In the genomic region with DNA sequence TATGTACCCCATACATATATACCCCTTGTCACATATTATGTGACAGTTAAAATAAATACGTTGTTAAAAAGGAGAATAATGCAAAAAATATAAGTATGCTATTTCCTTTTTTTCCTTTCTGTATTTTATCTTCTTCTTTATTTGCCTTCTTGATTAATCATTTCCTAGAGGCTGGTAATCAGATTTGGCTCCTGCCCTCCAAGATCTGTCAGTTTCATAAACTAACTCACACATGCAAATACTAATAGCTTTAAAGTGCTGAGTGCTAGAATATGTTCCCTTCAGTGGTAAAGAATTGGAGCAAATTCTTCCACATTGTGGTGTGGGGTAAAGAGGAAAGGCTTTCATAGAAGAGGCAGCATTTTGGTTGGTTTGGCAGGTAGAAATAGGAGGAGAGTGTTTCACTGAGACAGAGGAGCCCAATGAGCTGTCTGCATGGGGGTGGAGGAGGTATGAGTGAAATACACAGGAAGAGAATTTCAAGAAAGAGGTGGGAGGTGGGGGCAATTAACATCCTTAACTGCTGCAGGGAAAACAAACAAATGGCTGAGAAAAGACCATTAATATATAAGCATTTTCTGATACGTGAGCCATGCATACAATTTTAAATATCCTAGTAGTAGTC, we compare ENCODE assay signal across 23 cellular contexts.
DNase-seq lines count a peak whose midpoint lies in the region; ATAC-seq, FAIRE-seq and TF ChIP-seq lines count a peak whose summit lies in the region.
"Had no signal": no experiment of that assay in that cellular context is flagged by ENCODE, and none has a peak within 500 bp of the region (broad histone marks: within the 10 kb centered on the region; RNA-seq: fewer than 3 reads in every experiment).

No MANE protein-coding gene starts in this region.

- no peaks in the 10 kb centered on the region for H3K79me2 ChIP-seq in hepatocyte

- WGBS in hepatocyte (ENCODE audit: low lambda C conversion rate, missing lambda C conversion rate), result 73% methylated on average over 2 of the region's 2 CpGs

- H3K27me3 ChIP-seq in hepatocyte, result no peaks in the 10 kb centered on the region
- H3K27me3 ChIP-seq: SJSA1 had no signal

- H3K4me1 ChIP-seq in hepatocyte (ENCODE audit: insufficient read depth), result no peaks in the 10 kb centered on the region
- H3K4me1 ChIP-seq: BLaER1 treated with 17β-estradiol and CSF1 and Interleukin-3, amounts not matched to agents 10 nM and 100 nM; SJSA1 had no signal

- peak; percentile 68 for DNase-seq in NCI-H69 (lab: John Stamatoyannopoulos, UW)
- DNase-seq in hepatocyte (ENCODE audit: low spot score), result no peak
- no peak for DNase-seq in left lobe of liver (ENCODE audit: low spot score)
- DNase-seq in NCI-H226, result no peak
- DNase-seq in posterior cingulate gyrus, result no peak
- no peak for DNase-seq in activated CD4-positive, alpha-beta T cell treated with anti-CD3 and anti-CD28 coated beads, Interleukin-2, amount 10 ng/mL, durations not matched to agents 24 days and 14 days
- no peak for DNase-seq in H54 (ENCODE audit: insufficient read length, low spot score)
- DNase-seq: AML-193; CD4-positive, alpha-beta memory T cell; COR-L47; Kasumi-1; NCI-H1092 treated with DMSO at 0.1 percent for 48 hours; NCI-H1436; NCI-H1930; NCI-H2107; NCI-H526 treated with DMSO at 0.1 percent for 48 hours; Right ventricle myocardium superior; RPMI8226 had no signal

- TF ChIP-seq CTCF in 22Rv1 (IDR thresholded peaks at IDR 0.05) (no peak), hepatocyte (IDR thresholded peaks at IDR 0.05; ENCODE audit: poor library complexity) (no peak)

- peak; percentile 20 for ATAC-seq in left lobe of liver

- no peak overlapping the region for H3K4me3 Mint-ChIP-seq in activated CD4-positive, alpha-beta T cell treated with anti-CD3 and anti-CD28 coated beads, Interleukin-2, amount 10 ng/mL, durations not matched to agents 24 days and 14 days
- H3K4me3 Mint-ChIP-seq: CD4-positive, alpha-beta memory T cell had no signal

- no peaks in the 10 kb centered on the region for H3K36me3 Mint-ChIP-seq in activated CD4-positive, alpha-beta T cell treated with anti-CD3 and anti-CD28 coated beads, Interleukin-2, amount 10 ng/mL, durations not matched to agents 24 days and 14 days (ENCODE audit: low read depth)
- H3K36me3 Mint-ChIP-seq: CD4-positive, alpha-beta memory T cell had no signal

- no peak overlapping the region for H2AFZ ChIP-seq in hepatocyte

- peak overlapping the region; percentile 61 for H3K27ac ChIP-seq in 22Rv1
- H3K27ac ChIP-seq in hepatocyte, result no peak overlapping the region
- H3K27ac ChIP-seq: BLaER1 treated with 17β-estradiol and CSF1 and Interleukin-3, amounts not matched to agents 10 nM and 100 nM; SJSA1 had no signal

- no peaks in the 10 kb centered on the region for H3K9me2 ChIP-seq in hepatocyte (replicated peaks; ENCODE audit: insufficient read depth)

- no peaks in the 10 kb centered on the region for H4K20me1 ChIP-seq in hepatocyte (ENCODE audit: insufficient read depth, poor library complexity, severe bottlenecking)
- H4K20me1 ChIP-seq: BLaER1 treated with 17β-estradiol and CSF1 and Interleukin-3, amounts not matched to agents 10 nM and 100 nM had no signal

- H3K9me3 ChIP-seq in hepatocyte (ENCODE audit: low read depth), result no peaks in the 10 kb centered on the region
- H3K9me3 ChIP-seq: BLaER1 treated with 17β-estradiol and CSF1 and Interleukin-3, amounts not matched to agents 10 nM and 100 nM; SJSA1 had no signal

- H3K4me2 ChIP-seq in hepatocyte, result peak overlapping the region; percentile 15
- H3K4me2 ChIP-seq: BLaER1 treated with 17β-estradiol and CSF1 and Interleukin-3, amounts not matched to agents 10 nM and 100 nM had no signal

- H3K27ac Mint-ChIP-seq in activated CD4-positive, alpha-beta T cell treated with anti-CD3 and anti-CD28 coated beads, Interleukin-2, amount 10 ng/mL, durations not matched to agents 24 days and 14 days, result no peak overlapping the region
- H3K27ac Mint-ChIP-seq: CD4-positive, alpha-beta memory T cell had no signal

- no peak for FAIRE-seq in H54 (lab: Jason Lieb, UNC)
- FAIRE-seq: A204.1, G401.6 had no signal

- no peak overlapping the region for H3K4me3 ChIP-seq in hepatocyte
- H3K4me3 ChIP-seq: BLaER1 treated with 17β-estradiol and CSF1 and Interleukin-3, amounts not matched to agents 10 nM and 100 nM; SJSA1 had no signal

- intact Hi-C loops in posterior cingulate gyrus (cut with DNase I), result no loop called here
- intact Hi-C loops in activated CD4-positive, alpha-beta T cell treated with anti-CD3 and anti-CD28 coated beads, Interleukin-2, amount 10 ng/mL, durations not matched to agents 24 days and 14 days (cut with micrococcal nuclease), result no loop called here

- H3K27me3 Mint-ChIP-seq in activated CD4-positive, alpha-beta T cell treated with anti-CD3 and anti-CD28 coated beads, Interleukin-2, amount 10 ng/mL, durations not matched to agents 24 days and 14 days, result no peaks in the 10 kb centered on the region
- H3K27me3 Mint-ChIP-seq: CD4-positive, alpha-beta memory T cell had no signal

- TF ChIP-seq POLR2A in H54 (IDR thresholded peaks at IDR 0.05; ENCODE audit: low read depth, low read length), result no peak

- no peaks in the 10 kb centered on the region for H3K36me3 ChIP-seq in hepatocyte (replicated peaks; ENCODE audit: insufficient read depth, low read depth)
- H3K36me3 ChIP-seq: BLaER1 treated with 17β-estradiol and CSF1 and Interleukin-3, amounts not matched to agents 10 nM and 100 nM; SJSA1 had no signal

- H3K9me3 Mint-ChIP-seq in activated CD4-positive, alpha-beta T cell treated with anti-CD3 and anti-CD28 coated beads, Interleukin-2, amount 10 ng/mL, durations not matched to agents 24 days and 14 days, result no peaks in the 10 kb centered on the region

- no peaks in the 10 kb centered on the region for H3K4me1 Mint-ChIP-seq in activated CD4-positive, alpha-beta T cell treated with anti-CD3 and anti-CD28 coated beads, Interleukin-2, amount 10 ng/mL, durations not matched to agents 24 days and 14 days
- H3K4me1 Mint-ChIP-seq: CD4-positive, alpha-beta memory T cell had no signal
